In the genomic region with DNA sequence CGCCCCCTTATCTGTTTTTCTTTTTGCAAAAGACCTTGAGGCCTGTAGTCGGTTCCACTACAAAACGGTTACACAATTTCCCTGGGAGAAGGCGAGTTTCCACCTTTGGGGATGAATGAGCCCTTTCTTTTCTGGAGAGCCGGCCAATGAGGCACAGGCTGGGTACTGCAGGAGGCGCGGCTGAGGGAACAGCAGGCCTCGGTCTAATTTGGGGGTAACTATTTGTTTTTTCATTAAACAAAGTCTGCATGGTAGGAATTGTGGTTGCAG, we compare ENCODE assay signal across 17 cellular contexts.
A peak's percentile ranks its signal among the peaks of the same experiment; 100 is the strongest.
DNase-seq lines count a peak whose midpoint lies in the region; ATAC-seq, FAIRE-seq and TF ChIP-seq lines count a peak whose summit lies in the region.
"Had no signal": no experiment of that assay in that cellular context is flagged by ENCODE, and none has a peak within 500 bp of the region (broad histone marks: within the 10 kb centered on the region; RNA-seq: fewer than 3 reads in every experiment).

No MANE protein-coding gene starts in this region.

- FAIRE-seq in small intestine (lab: Jason Lieb, UNC), result no peak

- H3F3A ChIP-seq in GM23338 (replicated peaks; ENCODE audit: low read depth), result no peaks in the 10 kb centered on the region

- H2AFZ ChIP-seq in GM23338, result peak overlapping the region; percentile 97

- H3K27ac ChIP-seq in GM23338 (ENCODE audit: low read depth) (no peak overlapping the region), small intestine (ENCODE audit: low read depth in 1 of 2, low read length in 1 of 2) (no peak overlapping the region)
- H3K27ac ChIP-seq: foreskin keratinocyte, psoas muscle, RWPE1, transverse colon had no signal

- CTCF ChIA-PET in WTC11 (lab: Charles Lee), result interaction anchor here (1.6 to 1.8 kb wide), 3 partner anchors 19 to 130 kb away, joined by 4 to 8 read pairs (median 7); no protein-coding TSS in a partner anchor

- H3K9me2 ChIP-seq in GM23338 (ENCODE audit: insufficient read depth), result no peaks in the 10 kb centered on the region

- WGBS in small intestine, 3 donors, result 24 to 66% (median 41%) methylated on average over 8 of the region's 8 CpGs

- H3K36me3 Mint-ChIP-seq in GM23338 (ENCODE audit: low read depth), result peaks cover 5% of the 10 kb centered on the region; the same call in 2 of the 3 replicates
- peaks cover 8% of the 10 kb centered on the region for H3K36me3 Mint-ChIP-seq in WTC11
- H3K36me3 Mint-ChIP-seq in activated naive CD4-positive, alpha-beta T cell treated with anti-CD3 and anti-CD28 coated beads, Interleukin-2, amount 50 U/mL, for 72 hours, result no peaks in the 10 kb centered on the region
- H3K36me3 Mint-ChIP-seq: activated naive CD4-positive, alpha-beta T cell treated with anti-CD3 and anti-CD28 coated beads, Interleukin-2, amount 10 ng/mL, durations not matched to agents 7 days and 5 days; CD8-positive, alpha-beta memory T cell had no signal

- H3K4me3 ChIP-seq in GM23338 (no peak overlapping the region), small intestine (ENCODE audit: low read depth in 1 of 2, low read length in 2 of 2) (no peak overlapping the region)
- H3K4me3 ChIP-seq: psoas muscle, transverse colon had no signal

- intact Hi-C loops in sciatic nerve (cut with DNase I), result no loop called here

- no peak overlapping the region for H3K4me3 Mint-ChIP-seq in GM23338
- H3K4me3 Mint-ChIP-seq in WTC11, result no peak overlapping the region
- H3K4me3 Mint-ChIP-seq: activated naive CD4-positive, alpha-beta T cell treated with anti-CD3 and anti-CD28 coated beads, Interleukin-2, amount 10 ng/mL, durations not matched to agents 7 days and 5 days; CD8-positive, alpha-beta memory T cell had no signal

- H4K20me1 ChIP-seq in GM23338 (replicated peaks; ENCODE audit: insufficient read depth), result no peaks in the 10 kb centered on the region

- H3K27me3 Mint-ChIP-seq in GM23338 (ENCODE audit: insufficient read depth, low read depth, poor library complexity) (peaks cover 11% of the 10 kb centered on the region), WTC11 (ENCODE audit: low read depth) (no peaks in the 10 kb centered on the region; the same call in 1 of the 2 replicates)
- H3K27me3 Mint-ChIP-seq: activated naive CD4-positive, alpha-beta T cell treated with anti-CD3 and anti-CD28 coated beads, Interleukin-2, amount 10 ng/mL, durations not matched to agents 7 days and 5 days had no signal

- no peak for DNase-seq in GM23338 (ENCODE audit: low spot score)
- no peak for DNase-seq in WTC11 (ENCODE audit: low spot score)
- DNase-seq in islet precursor cell, result peak; percentile 62
- DNase-seq in sciatic nerve (ENCODE audit: low spot score), result peak; percentile 60
- no peak for DNase-seq in small intestine
- DNase-seq in activated naive CD4-positive, alpha-beta T cell treated with anti-CD3 and anti-CD28 coated beads, Interleukin-2, amount 50 U/mL, for 72 hours (ENCODE audit: low spot score in 2 of 2), result no peak
- no peak for DNase-seq in activated CD8-positive, alpha-beta memory T cell treated with anti-CD3 and anti-CD28 coated beads, Interleukin-2, amount 50 U/mL, for 48 hours
- DNase-seq: activated CD4-positive, alpha-beta T cell treated with anti-CD3 and anti-CD28 coated beads, Interleukin-2, amount 50 U/mL, for 4 hours; activated naive CD4-positive, alpha-beta T cell treated with anti-CD3 and anti-CD28 coated beads, Interleukin-2, amount 10 ng/mL, durations not matched to agents 7 days and 5 days; CD8-positive, alpha-beta memory T cell; DND-41; foreskin keratinocyte; IMR-90; NCI-H1694; psoas muscle; transverse colon had no signal

- H3K27ac Mint-ChIP-seq in GM23338 (no peak overlapping the region), WTC11 (no peak overlapping the region)
- no peak overlapping the region for H3K27ac Mint-ChIP-seq in activated naive CD4-positive, alpha-beta T cell treated with anti-CD3 and anti-CD28 coated beads, Interleukin-2, amount 50 U/mL, for 72 hours
- H3K27ac Mint-ChIP-seq: activated naive CD4-positive, alpha-beta T cell treated with anti-CD3 and anti-CD28 coated beads, Interleukin-2, amount 10 ng/mL, durations not matched to agents 7 days and 5 days had no signal

- H3K4me1 Mint-ChIP-seq in GM23338 (peaks cover 10% of the 10 kb centered on the region), WTC11 (peaks cover 19% of the 10 kb centered on the region)
- H3K4me1 Mint-ChIP-seq: activated naive CD4-positive, alpha-beta T cell treated with anti-CD3 and anti-CD28 coated beads, Interleukin-2, amount 10 ng/mL, durations not matched to agents 7 days and 5 days; CD8-positive, alpha-beta memory T cell had no signal

- H3K9me3 Mint-ChIP-seq in GM23338, result peaks cover 9% of the 10 kb centered on the region; the same call in 2 of the 3 replicates
- H3K9me3 Mint-ChIP-seq in WTC11, result peaks cover 8% of the 10 kb centered on the region
- no peaks in the 10 kb centered on the region for H3K9me3 Mint-ChIP-seq in activated naive CD4-positive, alpha-beta T cell treated with anti-CD3 and anti-CD28 coated beads, Interleukin-2, amount 50 U/mL, for 72 hours

- POLR2A ChIA-PET in WTC11 (lab: Charles Lee), result no interaction called here

- no peaks in the 10 kb centered on the region for H3K79me2 ChIP-seq in GM23338 (replicated peaks; ENCODE audit: insufficient read depth)

- no peaks in the 10 kb centered on the region for H3K27me3 ChIP-seq in GM23338 (ENCODE audit: insufficient read depth)
- no peaks in the 10 kb centered on the region for H3K27me3 ChIP-seq in small intestine (ENCODE audit: control insufficient read depth in 2 of 2, insufficient read depth in 2 of 2, low read length in 2 of 2)
- H3K27me3 ChIP-seq: foreskin keratinocyte, transverse colon had no signal

- H3K9me3 ChIP-seq in small intestine (ENCODE audit: control insufficient read depth, low read depth), result no peaks in the 10 kb centered on the region
- H3K9me3 ChIP-seq: psoas muscle, transverse colon had no signal

- H3K36me3 ChIP-seq in GM23338 (ENCODE audit: insufficient read depth) (peaks cover 3% of the 10 kb centered on the region; the same call in 1 of the 2 replicates), small intestine (ENCODE audit: control insufficient read depth in 2 of 2, insufficient read depth in 2 of 2, low read length in 2 of 2) (no peaks in the 10 kb centered on the region)
- H3K36me3 ChIP-seq: transverse colon had no signal

- no peak overlapping the region for H3K4me2 ChIP-seq in GM23338

- 0 out of 2 replicates have a peak, but pooled peaks cover 3% of the 10 kb centered on the region for H3K4me1 ChIP-seq in GM23338 (ENCODE audit: insufficient read depth)
- no peaks in the 10 kb centered on the region for H3K4me1 ChIP-seq in small intestine (ENCODE audit: control insufficient read depth in 2 of 2, insufficient read depth in 1 of 2, low read depth in 1 of 2, low read length in 1 of 2)
- H3K4me1 ChIP-seq: foreskin keratinocyte, psoas muscle, transverse colon had no signal

- TF ChIP-seq CTCF in GM23338 (conservative IDR thresholded peaks at IDR 0.05; ENCODE audit: low read depth in 2 of 2), result no peak
- TF ChIP-seq CTCF in WTC11 (IDR thresholded peaks at IDR 0.05), result no peak

- ATAC-seq in GM23338, result no peak
- no peak; the same call in 1 of the 2 replicates for ATAC-seq in WTC11
- peak; percentile 87 for ATAC-seq in sciatic nerve
- ATAC-seq in activated naive CD4-positive, alpha-beta T cell treated with anti-CD3 and anti-CD28 coated beads, Interleukin-2, amount 50 U/mL, for 72 hours, result no peak
- ATAC-seq: foreskin keratinocyte, psoas muscle had no signal

TF ChIP-seq in GM23338, 12 proteins besides CTCF, POLR2A, EP300 and RAD21:
- TF ChIP-seq ZNF114 (CRISPR knock-in tag; IDR thresholded peaks at IDR 0.05), result no peak
- no peak for TF ChIP-seq EZH2 (IDR thresholded peaks at IDR 0.05; ENCODE audit: low read depth, unreplicated experiment)
- TF ChIP-seq EZH2phosphoT487 (IDR thresholded peaks at IDR 0.05; ENCODE audit: unreplicated experiment), result no peak
- no peak for TF ChIP-seq JUNB (IDR thresholded peaks at IDR 0.05; ENCODE audit: unreplicated experiment)
TF ChIP-seq in GM23338: peak in this region for 0.

TF ChIP-seq in WTC11, 78 proteins besides CTCF, POLR2A, EP300 and RAD21:
- TF ChIP-seq GABPB1 (CRISPR knock-in tag; IDR thresholded peaks at IDR 0.05) (0 out of 2 replicates have a peak, but pooled peaks have one; percentile 38), CREM (CRISPR knock-in tag; IDR thresholded peaks at IDR 0.05) (no peak)

Comparison
In these comparisons a context has a peak if more than half of its experiments do, and no peak if none do; other contexts are left out.
1. DNase-seq: peak in islet precursor cell (single experiment) and sciatic nerve (single experiment); none in GM23338 (single experiment), WTC11 (single experiment), small intestine (single experiment), activated naive CD4-positive, alpha-beta T cell treated with anti-CD3 and anti-CD28 coated beads, Interleukin-2, amount 50 U/mL, for 72 hours (0 of 2) and activated CD8-positive, alpha-beta memory T cell treated with anti-CD3 and anti-CD28 coated beads, Interleukin-2, amount 50 U/mL, for 48 hours (single experiment).